Comparison of ENCODE assay signal across 11 cellular contexts in genomic region chr22:23068096-23068831, GRCh38. TPM values are rescaled to one million over a fixed set of nuclear protein-coding genes. Genes with fewer than 3 reads are reported as not detected.
DNase-seq lines count a peak whose midpoint lies in the region; ATAC-seq and TF ChIP-seq lines count a peak whose summit lies in the region.
"Had no signal": no experiment of that assay in that cellular context is flagged by ENCODE, and none has a peak within 500 bp of the region (broad histone marks: within the 10 kb centered on the region; RNA-seq: fewer than 3 reads in every experiment).

No MANE protein-coding gene starts in this region.

- peaks cover 38% of the 10 kb centered on the region for H3K4me1 Mint-ChIP-seq in activated B cell treated with CpG ODN at 0.5 μM for 24 hours

- ATAC-seq in activated B cell treated with CpG ODN at 0.5 μM for 24 hours (ENCODE audit: low read depth): no peak
- no peak for ATAC-seq in left colon
- ATAC-seq: mucosa of descending colon had no signal

- intact Hi-C loops in activated B cell treated with CpG ODN at 0.5 μM for 24 hours (cut with micrococcal nuclease) (no loop called here), left colon (cut with DNase I, micrococcal nuclease) (no loop called here)

- H3K27me3 Mint-ChIP-seq in activated B cell treated with CpG ODN at 0.5 μM for 24 hours: no peaks in the 10 kb centered on the region

- H3K36me3 Mint-ChIP-seq in activated B cell treated with CpG ODN at 0.5 μM for 24 hours (ENCODE audit: low read depth): no peaks in the 10 kb centered on the region

- TF ChIP-seq CTCF in activated B cell treated with CpG ODN at 0.5 μM for 24 hours (IDR thresholded peaks at IDR 0.05): no peak

- CTCF ChIA-PET in activated B cell treated with CpG ODN at 0.5 μM for 24 hours (lab: Charles Lee): no interaction called here

- H3K9me3 Mint-ChIP-seq in activated B cell treated with CpG ODN at 0.5 μM for 24 hours: no peaks in the 10 kb centered on the region

- no peak overlapping the region for H3K4me3 Mint-ChIP-seq in activated B cell treated with CpG ODN at 0.5 μM for 24 hours

- no peak overlapping the region for H3K27ac Mint-ChIP-seq in activated B cell treated with CpG ODN at 0.5 μM for 24 hours

- POLR2A ChIA-PET in activated B cell treated with CpG ODN at 0.5 μM for 24 hours (lab: Charles Lee): interaction anchor here (0.5 kb wide), 1 partner anchor 77 kb away, joined by 6 read pairs; the partner anchor contains the start of gene RAB36

- peak; percentile 20 for DNase-seq in activated CD4-positive, CD25-positive, alpha-beta regulatory T cell treated with anti-CD3 and anti-CD28 coated beads, Interleukin-2, amount 50 U/mL, for 72 hours
- DNase-seq in activated CD4-positive, CD25-positive, alpha-beta regulatory T cell (lab: John Stamatoyannopoulos, UW): no peak
- DNase-seq in activated B cell treated with CpG ODN at 0.5 μM for 24 hours (peak; percentile 12), left colon (peak; percentile 2 to 23), NCI-H748 treated with DMSO at 0.1 percent for 48 hours (lab: John Stamatoyannopoulos, UW) (no peak), HPDE6-E6E7 (ENCODE audit: extremely low spot score) (no peak)
- peak; percentile 20 for DNase-seq in stimulated activated CD8-positive, alpha-beta memory T cell treated with anti-CD3 and anti-CD28 coated beads, Interleukin-4, amount 100 ng/mL, for 48 hours
- DNase-seq in stimulated activated CD4-positive, alpha-beta T cell treated with anti-CD3 and anti-CD28 coated beads, Interleukin-1b, Interleukin-23, amount 100 ng/mL, for 48 hours: no peak
- DNase-seq: NCI-H1417, NCI-H226 had no signal

RNA-seq across cellular contexts. Expression of gene GNAZ, which starts 2.1 kb away (rescaled TPM):
- total RNA-seq in activated B cell treated with CpG ODN at 0.5 μM for 24 hours (9.3 and 12.2 TPM in 2 replicates), left colon (1 to 10 TPM; 1.0 to 2.9 TPM)

Comparison
In these comparisons a context has a peak if more than half of its experiments do, and no peak if none do; other contexts are left out.
1. DNase-seq: peak in activated CD4-positive, CD25-positive, alpha-beta regulatory T cell treated with anti-CD3 and anti-CD28 coated beads, Interleukin-2, amount 50 U/mL, for 72 hours (single experiment), activated B cell treated with CpG ODN at 0.5 μM for 24 hours (single experiment), left colon (2 of 2) and stimulated activated CD8-positive, alpha-beta memory T cell treated with anti-CD3 and anti-CD28 coated beads, Interleukin-4, amount 100 ng/mL, for 48 hours (single experiment); none in activated CD4-positive, CD25-positive, alpha-beta regulatory T cell (0 of 4), NCI-H748 treated with DMSO at 0.1 percent for 48 hours (single experiment), HPDE6-E6E7 (single experiment) and stimulated activated CD4-positive, alpha-beta T cell treated with anti-CD3 and anti-CD28 coated beads, Interleukin-1b, Interleukin-23, amount 100 ng/mL, for 48 hours (single experiment).